1 cellular context compared by ENCODE assay signal in genomic region chr10:13414855-13415254, GRCh38.
A peak's percentile ranks its signal among the peaks of the same experiment; 100 is the strongest.
TF ChIP-seq lines count a peak whose summit lies in the region.

No MANE protein-coding gene starts in this region.

TF ChIP-seq in K562, 482 proteins besides CTCF, POLR2A, EP300 and RAD21 (continued from another document):
- TF ChIP-seq PBX2 (CRISPR knock-in tag; IDR thresholded peaks at IDR 0.05; ENCODE audit: low read depth) (peak; percentile 26; the same call in 1 of the 2 replicates), PBX2 (tag; conservative IDR thresholded peaks at IDR 0.05; ENCODE audit: low read depth) (peak; percentile 92), CBFA2T3 (IDR thresholded peaks at IDR 0.05) (peak; percentile 61), MEIS2 (IDR thresholded peaks at IDR 0.05; ENCODE audit: partially characterized antibody) (peak; percentile 94), CBFA2T2 (conservative IDR thresholded peaks at IDR 0.05) (peak; percentile 33; the same call in 1 of the 2 replicates), RBFOX2 (IDR thresholded peaks at IDR 0.05; ENCODE audit: low read depth, low read length) (no peak), RCOR1 (IDR thresholded peaks at IDR 0.05; ENCODE audit: borderline replicate concordance in 1 of 2, low read depth in 2 of 2, low read length in 2 of 2) (peak in 1 of 2 experiments; percentile 40; a peak in 2 of 4 replicates), MIER1 (IDR thresholded peaks at IDR 0.05; ENCODE audit: low read depth) (no peak), PKNOX1 (IDR thresholded peaks at IDR 0.05) (peak; percentile 88)
- TF ChIP-seq, protein P1, sequence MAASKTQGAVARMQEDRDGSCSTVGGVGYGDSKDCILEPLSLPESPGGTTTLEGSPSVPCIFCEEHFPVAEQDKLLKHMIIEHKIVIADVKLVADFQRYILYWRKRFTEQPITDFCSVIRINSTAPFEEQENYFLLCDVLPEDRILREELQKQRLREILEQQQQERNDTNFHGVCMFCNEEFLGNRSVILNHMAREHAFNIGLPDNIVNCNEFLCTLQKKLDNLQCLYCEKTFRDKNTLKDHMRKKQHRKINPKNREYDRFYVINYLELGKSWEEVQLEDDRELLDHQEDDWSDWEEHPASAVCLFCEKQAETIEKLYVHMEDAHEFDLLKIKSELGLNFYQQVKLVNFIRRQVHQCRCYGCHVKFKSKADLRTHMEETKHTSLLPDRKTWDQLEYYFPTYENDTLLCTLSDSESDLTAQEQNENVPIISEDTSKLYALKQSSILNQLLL (CRISPR knock-in tag; IDR thresholded peaks at IDR 0.05; ENCODE audit: borderline replicate concordance): no peak
